Comparison of ENCODE assay signal across 9 cellular contexts in the genomic region with DNA sequence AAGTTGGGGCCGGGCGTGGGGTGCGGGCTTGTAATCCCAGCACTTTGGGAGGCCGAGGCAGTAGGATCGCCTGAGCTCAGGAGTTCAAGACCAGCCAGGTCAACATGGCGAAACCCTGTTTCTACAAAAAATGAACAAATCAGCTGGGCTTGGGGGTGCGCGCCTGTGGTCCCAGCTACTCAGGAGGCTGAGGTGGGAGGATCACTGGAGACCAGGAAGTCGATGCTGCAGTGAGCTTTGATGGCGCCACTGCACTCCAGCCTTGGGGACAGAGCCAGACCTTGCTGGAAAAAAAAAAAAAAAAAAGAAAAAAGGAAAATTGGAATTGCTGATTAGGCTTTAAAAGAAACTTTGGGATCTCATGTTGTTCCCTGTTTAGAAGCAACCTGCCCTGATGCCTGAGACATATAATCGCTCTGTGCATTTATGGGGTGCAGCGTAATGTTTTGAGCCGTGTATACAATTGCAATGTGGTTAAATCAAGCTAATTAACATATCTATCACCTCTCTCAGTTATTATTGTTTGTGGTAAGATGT. TPM values are rescaled to one million over a fixed set of nuclear protein-coding genes. Genes with fewer than 3 reads are reported as not detected.
DNase-seq lines count a peak whose midpoint lies in the region; ATAC-seq, FAIRE-seq and TF ChIP-seq lines count a peak whose summit lies in the region.
"Had no signal": no experiment of that assay in that cellular context is flagged by ENCODE, and none has a peak within 500 bp of the region (broad histone marks: within the 10 kb centered on the region; RNA-seq: fewer than 3 reads in every experiment).

No MANE protein-coding gene starts in this region.

- H3K4me3 ChIP-seq in A549 (peak overlapping the region; percentile 77), HUES48 (ENCODE audit: low read depth, low read length) (peak overlapping the region; percentile 57; the same call in 1 of the 2 replicates), coronary artery (peak overlapping the region; percentile 78)
- H3K4me3 ChIP-seq in naive thymus-derived CD4-positive, alpha-beta T cell (ENCODE audit: low read length) = no peak overlapping the region

- no peaks in the 10 kb centered on the region for H3K36me3 ChIP-seq in HUES48 (ENCODE audit: control insufficient read depth, insufficient read depth, low read length)
- H3K36me3 ChIP-seq in naive thymus-derived CD4-positive, alpha-beta T cell (ENCODE audit: control insufficient read depth in 2 of 3, insufficient read depth in 3 of 3, low read length in 3 of 3) = no peaks in the 10 kb centered on the region

- intact Hi-C loops in naive thymus-derived CD4-positive, alpha-beta T cell (cut with micrococcal nuclease) = loop anchor here (1.0 to 10.0 kb wide), 7 partner anchors 8 to 1655 kb away; partner anchors contain the start of genes FBH1 (in 1 of the 2), IL15RA (in 1 of the 2), PITRM1 (in 1 of the 2) and TASOR2 (in 1 of the 2)

- H3K27me3 Mint-ChIP-seq in naive thymus-derived CD4-positive, alpha-beta T cell = peaks cover 0 to 48% (median 31%) of the 10 kb centered on the region in 5 donors

- CTCF ChIA-PET in A549 (lab: Yijun Ruan, JAX) = interaction anchor here (0.6 to 8.0 kb wide), 11 partner anchors 9 to 1575 kb away, joined by 3 to 67 read pairs (median 4); no protein-coding TSS in a partner anchor
- CTCF ChIA-PET in naive thymus-derived CD4-positive, alpha-beta T cell (lab: Charles Lee) = interaction anchor here (0.6 to 2.4 kb wide), 3 partner anchors 8 to 1264 kb away, joined by 3 to 9 read pairs (median 3); no protein-coding TSS in a partner anchor

- peak overlapping the region; percentile 93 to 96 for H3K27ac ChIP-seq in A549
- no peak overlapping the region for H3K27ac ChIP-seq in HUES48 (ENCODE audit: low read depth, low read length)
- H3K27ac ChIP-seq in coronary artery = peak overlapping the region; percentile 92 to 94
- H3K27ac ChIP-seq in naive thymus-derived CD4-positive, alpha-beta T cell (ENCODE audit: low read depth, low read length) = peak overlapping the region; percentile 72

- no peak overlapping the region for H3K9ac ChIP-seq in HUES48 (ENCODE audit: low read depth, low read length)

- H3K4me3 Mint-ChIP-seq in naive thymus-derived CD4-positive, alpha-beta T cell = peak overlapping the region; percentile 61 to 89 (median 84)

- peaks cover 15 to 51% (median 36%) of the 10 kb centered on the region in 7 donors for H3K4me1 Mint-ChIP-seq in naive thymus-derived CD4-positive, alpha-beta T cell

- TF ChIP-seq EP300 in A549 (IDR thresholded peaks at IDR 0.05) = no peak

- peak overlapping the region; percentile 85 for H3K4me2 ChIP-seq in A549

- H3K27me3 ChIP-seq in HUES48 (ENCODE audit: control insufficient read depth, insufficient read depth, low read length) = peaks cover 28% of the 10 kb centered on the region
- peaks cover 0 to 6% of the 10 kb centered on the region in 2 donors for H3K27me3 ChIP-seq in naive thymus-derived CD4-positive, alpha-beta T cell (ENCODE audit: control insufficient read depth in 2 of 2, insufficient read depth in 2 of 2, low read length in 2 of 2)

- DNase-seq in A549 (ENCODE audit: low read depth in 1 of 2, low spot score in 1 of 2) (no peak), coronary artery (ENCODE audit: low spot score) (peak; percentile 14), amniotic stem cell (lab: John Stamatoyannopoulos, UW) (no peak), NCI-H510A (lab: John Stamatoyannopoulos, UW) (no peak)
- peak in 1 of 9 donors; percentile 2 for DNase-seq in naive thymus-derived CD4-positive, alpha-beta T cell
- DNase-seq: SIG-M5 had no signal

- TF ChIP-seq CTCF in A549 (IDR thresholded peaks at IDR 0.05) = no peak
- TF ChIP-seq CTCF in coronary artery (IDR thresholded peaks at IDR 0.05) = no peak

- peaks cover 0 to 16% (median 0%) of the 10 kb centered on the region in 5 donors for H3K36me3 Mint-ChIP-seq in naive thymus-derived CD4-positive, alpha-beta T cell

- H3K9me3 Mint-ChIP-seq in naive thymus-derived CD4-positive, alpha-beta T cell = peaks cover 0 to 2% (median 0%) of the 10 kb centered on the region in 11 donors

- no peak for FAIRE-seq in A549 (lab: Jason Lieb, UNC)

- 16% methylated on average over 13 of the region's 13 CpGs for WGBS in A549 (ENCODE audit: missing lambda C conversion rate)

- ATAC-seq in A549 = peak in 1 of 2 experiments; percentile 35; a peak in 3 of 6 replicates
- no peak for ATAC-seq in naive thymus-derived CD4-positive, alpha-beta T cell
- no peak for ATAC-seq in GM18517 (IDR thresholded peaks at IDR 0.05; ENCODE audit: unreplicated experiment)
- ATAC-seq in HG02852 (IDR thresholded peaks at IDR 0.05; ENCODE audit: unreplicated experiment) = no peak

- peaks cover 33% of the 10 kb centered on the region; the same call in 2 of the 3 replicates for H3K4me1 ChIP-seq in A549
- H3K4me1 ChIP-seq in HUES48 (ENCODE audit: control insufficient read depth, insufficient read depth, low read length) = no peaks in the 10 kb centered on the region
- H3K4me1 ChIP-seq in naive thymus-derived CD4-positive, alpha-beta T cell (ENCODE audit: control insufficient read depth in 2 of 2, insufficient read depth in 2 of 2, low read length in 2 of 2) = peaks cover 2 to 6% of the 10 kb centered on the region in 2 donors

- TF ChIP-seq RAD21 in A549 (conservative IDR thresholded peaks at IDR 0.05 in 1 of 2, IDR thresholded peaks at IDR 0.05 in 1 of 2) = no peak

- POLR2A ChIA-PET in A549 (lab: Yijun Ruan, JAX) = interaction anchor here (0.6 to 1.9 kb wide), 8 partner anchors 11 to 989 kb away, joined by 3 to 18 read pairs (median 8); partner anchors contain the start of gene AKR1C1
- POLR2A ChIA-PET in naive thymus-derived CD4-positive, alpha-beta T cell (lab: Charles Lee) = interaction anchor here (0.6 to 3.1 kb wide), 6 partner anchors 9 to 465 kb away, joined by 3 to 24 read pairs (median 3); no protein-coding TSS in a partner anchor

- H3K27ac Mint-ChIP-seq in naive thymus-derived CD4-positive, alpha-beta T cell = peak overlapping the region in 8 of 9 donors; percentile 12 to 89 (median 83)

- H3K9me3 ChIP-seq in A549 (peaks cover 5% of the 10 kb centered on the region), HUES48 (ENCODE audit: control insufficient read depth, insufficient read depth, low read length) (peaks cover 2% of the 10 kb centered on the region; the same call in 1 of the 2 replicates)
- no peaks in the 10 kb centered on the region for H3K9me3 ChIP-seq in naive thymus-derived CD4-positive, alpha-beta T cell (ENCODE audit: control insufficient read depth in 2 of 3, low read length in 3 of 3)

- TF ChIP-seq POLR2A in A549 (IDR thresholded peaks at IDR 0.05; ENCODE audit: low read length) = no peak

TF ChIP-seq in A549, 52 proteins besides CTCF, POLR2A, EP300 and RAD21:
- TF ChIP-seq CBX2 (IDR thresholded peaks at IDR 0.05; ENCODE audit: borderline replicate concordance, low read depth) = no peak
- no peak for TF ChIP-seq TFCP2L1 (CRISPR knock-in tag; IDR thresholded peaks at IDR 0.05)
- TF ChIP-seq JUN (IDR thresholded peaks at IDR 0.05) = peak in 1 of 2 experiments; percentile 54; a peak in 2 of 5 replicates
- no peak for TF ChIP-seq CEBPB (IDR thresholded peaks at IDR 0.05)
- TF ChIP-seq PBX3 (IDR thresholded peaks at IDR 0.05) = 0 out of 2 replicates have a peak, but pooled peaks have one; percentile 20
- TF ChIP-seq HOXA7 (CRISPR knock-in tag; IDR thresholded peaks at IDR 0.05) = 0 out of 2 replicates have a peak, but pooled peaks have one; percentile 37
- peak; percentile 73 for TF ChIP-seq MAFK (IDR thresholded peaks at IDR 0.05; ENCODE audit: partially characterized antibody)
- TF ChIP-seq MYC (IDR thresholded peaks at IDR 0.05; ENCODE audit: borderline replicate concordance, low read length) = no peak

RNA-seq across cellular contexts. Expression of gene AKR1E2, which starts 0.8 kb away (rescaled TPM):
- polyA plus RNA-seq in A549 (2011; rRNA removed) (17.5 and 20.0 TPM in 2 replicates), A549 (2017; fragmentation: RNase III; extraction: RNeasy Plus Mini Kit Qiagen cat#74134 plus additional on column Dnase treatment) (10.5 to 15.2 TPM (median 11.2 TPM) in 3 replicates)
- polyA plus RNA-seq in A549 (2012; cell fraction: cytosol; rRNA removed) = 12.0 and 14.8 TPM in 2 replicates
- 25.9 and 28.9 TPM in 2 replicates for polyA plus RNA-seq in A549 (2012; cell fraction: nucleus; rRNA removed)
- 139 and 226 TPM in 2 replicates for polyA minus RNA-seq in A549 (2011; rRNA and poly(A)+ RNA removed)
- total RNA-seq in naive thymus-derived CD4-positive, alpha-beta T cell = 10 to 100 TPM in 4 of 5 experiments, 1 to 10 TPM in 1; 8.6 to 26.0 (median 25.1) TPM
- polyA plus RNA-seq in naive thymus-derived CD4-positive, alpha-beta T cell = 1 to 10 TPM; 3.6 to 4.9 TPM
